Comparison of ENCODE assay signal across 1 cellular context in the genomic region with DNA sequence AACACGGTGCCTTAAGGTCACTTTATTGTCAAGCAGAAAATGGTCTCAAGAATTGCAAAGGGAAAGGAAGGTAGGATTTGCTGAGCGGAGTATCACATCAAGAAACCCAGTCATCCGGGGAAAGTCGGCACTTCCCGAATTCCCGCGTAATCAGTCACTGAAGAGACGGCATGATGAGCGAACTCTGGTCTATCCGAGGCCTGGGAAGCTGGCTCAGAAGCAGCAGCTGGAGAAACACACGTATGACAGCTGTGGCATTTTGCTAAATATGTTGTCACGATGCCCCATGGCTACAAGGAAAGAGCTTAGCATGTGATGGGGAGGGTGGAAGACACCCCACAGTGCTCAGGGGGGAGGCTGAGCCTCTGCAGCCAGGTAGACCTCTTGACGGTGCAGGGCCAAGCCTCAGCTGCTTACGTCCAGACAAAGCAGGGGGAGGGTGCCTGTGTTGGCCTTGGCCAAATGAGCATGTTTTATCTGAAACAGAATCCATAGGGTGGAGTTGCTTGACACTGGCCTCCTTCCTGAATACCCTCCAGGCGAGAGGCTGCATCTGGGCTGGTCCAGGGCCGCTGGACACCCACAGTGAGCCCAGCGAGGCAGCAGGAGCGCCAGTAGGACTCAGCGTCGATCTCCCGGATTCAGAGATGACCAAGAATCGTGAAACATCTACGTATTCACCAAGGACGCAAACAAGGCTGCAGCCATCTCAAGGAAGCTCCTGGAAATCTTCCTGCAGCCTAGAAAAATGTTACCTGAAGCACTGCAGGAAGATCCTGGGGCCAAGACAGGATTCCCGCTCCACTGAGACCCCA.
TF ChIP-seq lines count a peak whose summit lies in the region.

No MANE protein-coding gene starts in this region.

TF ChIP-seq in HepG2, 621 proteins besides CTCF, POLR2A, EP300 and RAD21 (continued from another document):
- TF ChIP-seq, protein P1, sequence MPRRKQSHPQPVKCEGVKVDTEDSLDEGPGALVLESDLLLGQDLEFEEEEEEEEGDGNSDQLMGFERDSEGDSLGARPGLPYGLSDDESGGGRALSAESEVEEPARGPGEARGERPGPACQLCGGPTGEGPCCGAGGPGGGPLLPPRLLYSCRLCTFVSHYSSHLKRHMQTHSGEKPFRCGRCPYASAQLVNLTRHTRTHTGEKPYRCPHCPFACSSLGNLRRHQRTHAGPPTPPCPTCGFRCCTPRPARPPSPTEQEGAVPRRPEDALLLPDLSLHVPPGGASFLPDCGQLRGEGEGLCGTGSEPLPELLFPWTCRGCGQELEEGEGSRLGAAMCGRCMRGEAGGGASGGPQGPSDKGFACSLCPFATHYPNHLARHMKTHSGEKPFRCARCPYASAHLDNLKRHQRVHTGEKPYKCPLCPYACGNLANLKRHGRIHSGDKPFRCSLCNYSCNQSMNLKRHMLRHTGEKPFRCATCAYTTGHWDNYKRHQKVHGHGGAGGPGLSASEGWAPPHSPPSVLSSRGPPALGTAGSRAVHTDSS (CRISPR knock-in tag; conservative IDR thresholded peaks at IDR 0.05): no peak
- peak; percentile 49 for TF ChIP-seq ZNF883 (CRISPR knock-in tag; IDR thresholded peaks at IDR 0.05; ENCODE audit: not compliant biosample characterization)
- TF ChIP-seq ZBTB38 (CRISPR knock-in tag; IDR thresholded peaks at IDR 0.05): peak; percentile 85
- TF ChIP-seq, protein P2, sequence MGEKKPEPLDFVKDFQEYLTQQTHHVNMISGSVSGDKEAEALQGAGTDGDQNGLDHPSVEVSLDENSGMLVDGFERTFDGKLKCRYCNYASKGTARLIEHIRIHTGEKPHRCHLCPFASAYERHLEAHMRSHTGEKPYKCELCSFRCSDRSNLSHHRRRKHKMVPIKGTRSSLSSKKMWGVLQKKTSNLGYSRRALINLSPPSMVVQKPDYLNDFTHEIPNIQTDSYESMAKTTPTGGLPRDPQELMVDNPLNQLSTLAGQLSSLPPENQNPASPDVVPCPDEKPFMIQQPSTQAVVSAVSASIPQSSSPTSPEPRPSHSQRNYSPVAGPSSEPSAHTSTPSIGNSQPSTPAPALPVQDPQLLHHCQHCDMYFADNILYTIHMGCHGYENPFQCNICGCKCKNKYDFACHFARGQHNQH (CRISPR knock-in tag; IDR thresholded peaks at IDR 0.05): peak; percentile 10; the same call in 1 of the 2 replicates
- no peak for TF ChIP-seq RBFOX2 (IDR thresholded peaks at IDR 0.05; ENCODE audit: low read depth, low read length)
- no peak for TF ChIP-seq RFXAP (CRISPR knock-in tag; IDR thresholded peaks at IDR 0.05; ENCODE audit: borderline replicate concordance)
- TF ChIP-seq ATRX (CRISPR knock-in tag; IDR thresholded peaks at IDR 0.05; ENCODE audit: borderline replicate concordance): no peak
- 0 out of 2 replicates have a peak, but pooled peaks have one; percentile 18 for TF ChIP-seq ZNF891 (CRISPR knock-in tag; IDR thresholded peaks at IDR 0.05)
- 0 out of 2 replicates have a peak, but pooled peaks have one; percentile 32 for TF ChIP-seq KDM5B (CRISPR knock-in tag; IDR thresholded peaks at IDR 0.05; ENCODE audit: borderline replicate concordance)
- TF ChIP-seq MAZ (IDR thresholded peaks at IDR 0.05; ENCODE audit: borderline replicate concordance, low read depth, low read length): no peak
- 0 out of 2 replicates have a peak, but pooled peaks have one; percentile 25 for TF ChIP-seq MAZ (CRISPR knock-in tag; IDR thresholded peaks at IDR 0.05; ENCODE audit: low read depth)
- no peak for TF ChIP-seq SOX6 (IDR thresholded peaks at IDR 0.05)
- peak; percentile 23; the same call in 1 of the 2 replicates for TF ChIP-seq SOX6 (CRISPR knock-in tag; IDR thresholded peaks at IDR 0.05)
- TF ChIP-seq, protein P3, sequence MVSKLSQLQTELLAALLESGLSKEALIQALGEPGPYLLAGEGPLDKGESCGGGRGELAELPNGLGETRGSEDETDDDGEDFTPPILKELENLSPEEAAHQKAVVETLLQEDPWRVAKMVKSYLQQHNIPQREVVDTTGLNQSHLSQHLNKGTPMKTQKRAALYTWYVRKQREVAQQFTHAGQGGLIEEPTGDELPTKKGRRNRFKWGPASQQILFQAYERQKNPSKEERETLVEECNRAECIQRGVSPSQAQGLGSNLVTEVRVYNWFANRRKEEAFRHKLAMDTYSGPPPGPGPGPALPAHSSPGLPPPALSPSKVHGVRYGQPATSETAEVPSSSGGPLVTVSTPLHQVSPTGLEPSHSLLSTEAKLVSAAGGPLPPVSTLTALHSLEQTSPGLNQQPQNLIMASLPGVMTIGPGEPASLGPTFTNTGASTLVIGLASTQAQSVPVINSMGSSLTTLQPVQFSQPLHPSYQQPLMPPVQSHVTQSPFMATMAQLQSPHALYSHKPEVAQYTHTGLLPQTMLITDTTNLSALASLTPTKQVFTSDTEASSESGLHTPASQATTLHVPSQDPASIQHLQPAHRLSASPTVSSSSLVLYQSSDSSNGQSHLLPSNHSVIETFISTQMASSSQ (IDR thresholded peaks at IDR 0.05; ENCODE audit: low read depth): no peak
- TF ChIP-seq, protein P3 (CRISPR knock-in tag; IDR thresholded peaks at IDR 0.05; ENCODE audit: borderline replicate concordance): no peak
- TF ChIP-seq, protein P4, sequence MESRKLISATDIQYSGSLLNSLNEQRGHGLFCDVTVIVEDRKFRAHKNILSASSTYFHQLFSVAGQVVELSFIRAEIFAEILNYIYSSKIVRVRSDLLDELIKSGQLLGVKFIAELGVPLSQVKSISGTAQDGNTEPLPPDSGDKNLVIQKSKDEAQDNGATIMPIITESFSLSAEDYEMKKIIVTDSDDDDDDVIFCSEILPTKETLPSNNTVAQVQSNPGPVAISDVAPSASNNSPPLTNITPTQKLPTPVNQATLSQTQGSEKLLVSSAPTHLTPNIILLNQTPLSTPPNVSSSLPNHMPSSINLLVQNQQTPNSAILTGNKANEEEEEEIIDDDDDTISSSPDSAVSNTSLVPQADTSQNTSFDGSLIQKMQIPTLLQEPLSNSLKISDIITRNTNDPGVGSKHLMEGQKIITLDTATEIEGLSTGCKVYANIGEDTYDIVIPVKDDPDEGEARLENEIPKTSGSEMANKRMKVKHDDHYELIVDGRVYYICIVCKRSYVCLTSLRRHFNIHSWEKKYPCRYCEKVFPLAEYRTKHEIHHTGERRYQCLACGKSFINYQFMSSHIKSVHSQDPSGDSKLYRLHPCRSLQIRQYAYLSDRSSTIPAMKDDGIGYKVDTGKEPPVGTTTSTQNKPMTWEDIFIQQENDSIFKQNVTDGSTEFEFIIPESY (CRISPR knock-in tag; IDR thresholded peaks at IDR 0.05): 0 out of 2 replicates have a peak, but pooled peaks have one; percentile 3
- TF ChIP-seq ZNF292 (CRISPR knock-in tag; IDR thresholded peaks at IDR 0.05; ENCODE audit: borderline replicate concordance, low read depth): 0 out of 2 replicates have a peak, but pooled peaks have one; percentile 22
- TF ChIP-seq, protein P5, sequence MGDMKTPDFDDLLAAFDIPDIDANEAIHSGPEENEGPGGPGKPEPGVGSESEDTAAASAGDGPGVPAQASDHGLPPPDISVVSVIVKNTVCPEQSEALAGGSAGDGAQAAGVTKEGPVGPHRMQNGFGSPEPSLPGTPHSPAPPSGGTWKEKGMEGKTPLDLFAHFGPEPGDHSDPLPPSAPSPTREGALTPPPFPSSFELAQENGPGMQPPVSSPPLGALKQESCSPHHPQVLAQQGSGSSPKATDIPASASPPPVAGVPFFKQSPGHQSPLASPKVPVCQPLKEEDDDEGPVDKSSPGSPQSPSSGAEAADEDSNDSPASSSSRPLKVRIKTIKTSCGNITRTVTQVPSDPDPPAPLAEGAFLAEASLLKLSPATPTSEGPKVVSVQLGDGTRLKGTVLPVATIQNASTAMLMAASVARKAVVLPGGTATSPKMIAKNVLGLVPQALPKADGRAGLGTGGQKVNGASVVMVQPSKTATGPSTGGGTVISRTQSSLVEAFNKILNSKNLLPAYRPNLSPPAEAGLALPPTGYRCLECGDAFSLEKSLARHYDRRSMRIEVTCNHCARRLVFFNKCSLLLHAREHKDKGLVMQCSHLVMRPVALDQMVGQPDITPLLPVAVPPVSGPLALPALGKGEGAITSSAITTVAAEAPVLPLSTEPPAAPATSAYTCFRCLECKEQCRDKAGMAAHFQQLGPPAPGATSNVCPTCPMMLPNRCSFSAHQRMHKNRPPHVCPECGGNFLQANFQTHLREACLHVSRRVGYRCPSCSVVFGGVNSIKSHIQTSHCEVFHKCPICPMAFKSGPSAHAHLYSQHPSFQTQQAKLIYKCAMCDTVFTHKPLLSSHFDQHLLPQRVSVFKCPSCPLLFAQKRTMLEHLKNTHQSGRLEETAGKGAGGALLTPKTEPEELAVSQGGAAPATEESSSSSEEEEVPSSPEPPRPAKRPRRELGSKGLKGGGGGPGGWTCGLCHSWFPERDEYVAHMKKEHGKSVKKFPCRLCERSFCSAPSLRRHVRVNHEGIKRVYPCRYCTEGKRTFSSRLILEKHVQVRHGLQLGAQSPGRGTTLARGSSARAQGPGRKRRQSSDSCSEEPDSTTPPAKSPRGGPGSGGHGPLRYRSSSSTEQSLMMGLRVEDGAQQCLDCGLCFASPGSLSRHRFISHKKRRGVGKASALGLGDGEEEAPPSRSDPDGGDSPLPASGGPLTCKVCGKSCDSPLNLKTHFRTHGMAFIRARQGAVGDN (CRISPR knock-in tag; IDR thresholded peaks at IDR 0.05): peak; percentile 49; the same call in 1 of the 2 replicates
- TF ChIP-seq, protein P6, sequence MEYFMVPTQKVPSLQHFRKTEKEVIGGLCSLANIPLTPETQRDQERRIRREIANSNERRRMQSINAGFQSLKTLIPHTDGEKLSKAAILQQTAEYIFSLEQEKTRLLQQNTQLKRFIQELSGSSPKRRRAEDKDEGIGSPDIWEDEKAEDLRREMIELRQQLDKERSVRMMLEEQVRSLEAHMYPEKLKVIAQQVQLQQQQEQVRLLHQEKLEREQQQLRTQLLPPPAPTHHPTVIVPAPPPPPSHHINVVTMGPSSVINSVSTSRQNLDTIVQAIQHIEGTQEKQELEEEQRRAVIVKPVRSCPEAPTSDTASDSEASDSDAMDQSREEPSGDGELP (IDR thresholded peaks at IDR 0.05; ENCODE audit: borderline replicate concordance, low read depth): peak; percentile 21; the same call in 1 of the 2 replicates
- TF ChIP-seq, protein P7, sequence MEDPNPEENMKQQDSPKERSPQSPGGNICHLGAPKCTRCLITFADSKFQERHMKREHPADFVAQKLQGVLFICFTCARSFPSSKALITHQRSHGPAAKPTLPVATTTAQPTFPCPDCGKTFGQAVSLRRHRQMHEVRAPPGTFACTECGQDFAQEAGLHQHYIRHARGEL (CRISPR knock-in tag; IDR thresholded peaks at IDR 0.05): 0 out of 2 replicates have a peak, but pooled peaks have one; percentile 41
- 0 out of 2 replicates have a peak, but pooled peaks have one; percentile 70 for TF ChIP-seq ZNF598 (CRISPR knock-in tag; IDR thresholded peaks at IDR 0.05; ENCODE audit: borderline replicate concordance)
